33 cellular contexts compared by ENCODE assay signal in genomic region chr1:158969166-158969565, GRCh38. TPM values are rescaled to one million over a fixed set of nuclear protein-coding genes. Genes with fewer than 3 reads are reported as not detected.
DNase-seq lines count a peak whose midpoint lies in the region; ATAC-seq and TF ChIP-seq lines count a peak whose summit lies in the region.
"Had no signal": no experiment of that assay in that cellular context is flagged by ENCODE, and none has a peak within 500 bp of the region (broad histone marks: within the 10 kb centered on the region; RNA-seq: fewer than 3 reads in every experiment).

No MANE protein-coding gene starts in this region.

- DNase-seq in activated CD4-positive, alpha-beta T cell treated with anti-CD3 and anti-CD28 coated beads, Interleukin-2, amount 10 ng/mL, durations not matched to agents 24 days and 14 days, result no peak
- no peak for DNase-seq in activated CD4-positive, alpha-beta T cell treated with anti-CD3 and anti-CD28 coated beads for 48 hours
- DNase-seq in stimulated activated CD4-positive, alpha-beta T cell treated with anti-CD3 and anti-CD28 coated beads, Interleukin-4, amount 100 ng/mL, for 24 hours, result peak; percentile 11
- DNase-seq in stimulated activated CD4-positive, alpha-beta T cell treated with anti-CD3 and anti-CD28 coated beads, Interleukin-12 subunit alpha, Interleukin-12 subunit beta, amount 100 ng/mL, for 4 hours, result no peak
- peak; percentile 56 for DNase-seq in epithelial cell of prostate (ENCODE audit: low read depth, low spot score)
- DNase-seq in lower leg skin (ENCODE audit: low spot score in 2 of 2), result no peak
- no peak for DNase-seq in mesothelial cell of epicardium (ENCODE audit: low spot score in 2 of 2, unreplicated experiment in 2 of 2)
- DNase-seq: activated naive CD4-positive, alpha-beta T cell treated with anti-CD3 and anti-CD28 coated beads, Interleukin-2, amount 10 ng/mL, durations not matched to agents 7 days and 5 days; aorta; cortex of kidney; DMS79 treated with DMSO at 0.1 percent for 48 hours; effector memory CD4-positive, alpha-beta T cell; erythroblast; GF-D8; glutamatergic neuron; GOT3; KBM-7; left lung; mesendoderm; NCI-H1092 treated with DMSO at 0.1 percent for 48 hours; NCI-H187; NCI-H2171; NCI-H82; stimulated activated naive CD4-positive, alpha-beta T cell treated with Interleukin-2 at 50 U/mL for 16 hours; T-helper 9 cell had no signal

- peaks cover 22% of the 10 kb centered on the region for H3K9me3 Mint-ChIP-seq in activated CD4-positive, alpha-beta T cell treated with anti-CD3 and anti-CD28 coated beads, Interleukin-2, amount 10 ng/mL, durations not matched to agents 24 days and 14 days
- peaks cover 8% of the 10 kb centered on the region for H3K9me3 Mint-ChIP-seq in mesothelial cell of epicardium

- peak overlapping the region; percentile 53 for H3K27ac ChIP-seq in epithelial cell of prostate
- H3K27ac ChIP-seq: left lung, SJSA1, skin epidermis, VCaP had no signal

- TF ChIP-seq POLR2A in lower leg skin (IDR thresholded peaks at IDR 0.05), result no peak

- H3K4me3 ChIP-seq in lower leg skin (ENCODE audit: low read depth, poor library complexity, severe bottlenecking), result no peak overlapping the region
- H3K4me3 ChIP-seq: left lung, SJSA1, skin epidermis had no signal

- no peaks in the 10 kb centered on the region for H3K27me3 Mint-ChIP-seq in activated CD4-positive, alpha-beta T cell treated with anti-CD3 and anti-CD28 coated beads, Interleukin-2, amount 10 ng/mL, durations not matched to agents 24 days and 14 days
- H3K27me3 Mint-ChIP-seq in mesothelial cell of epicardium (ENCODE audit: low read depth), result peaks cover 11% of the 10 kb centered on the region
- H3K27me3 Mint-ChIP-seq: activated naive CD4-positive, alpha-beta T cell treated with anti-CD3 and anti-CD28 coated beads, Interleukin-2, amount 10 ng/mL, durations not matched to agents 7 days and 5 days had no signal

- H3K4me3 Mint-ChIP-seq in activated CD4-positive, alpha-beta T cell treated with anti-CD3 and anti-CD28 coated beads, Interleukin-2, amount 10 ng/mL, durations not matched to agents 24 days and 14 days, result no peak overlapping the region
- H3K4me3 Mint-ChIP-seq in mesothelial cell of epicardium, result no peak overlapping the region
- H3K4me3 Mint-ChIP-seq: activated naive CD4-positive, alpha-beta T cell treated with anti-CD3 and anti-CD28 coated beads, Interleukin-2, amount 10 ng/mL, durations not matched to agents 7 days and 5 days; CD14-positive monocyte had no signal

- 56 to 76% methylated on average over 3 of the region's 3 CpGs for WGBS in lower leg skin, 2 donors

- H3K4me1 Mint-ChIP-seq in activated CD4-positive, alpha-beta T cell treated with anti-CD3 and anti-CD28 coated beads, Interleukin-2, amount 10 ng/mL, durations not matched to agents 24 days and 14 days, result peaks cover 15% of the 10 kb centered on the region
- H3K4me1 Mint-ChIP-seq in mesothelial cell of epicardium, result peaks cover 1% of the 10 kb centered on the region
- H3K4me1 Mint-ChIP-seq: activated naive CD4-positive, alpha-beta T cell treated with anti-CD3 and anti-CD28 coated beads, Interleukin-2, amount 10 ng/mL, durations not matched to agents 7 days and 5 days had no signal

- TF ChIP-seq CTCF in lower leg skin (IDR thresholded peaks at IDR 0.05) (no peak), mesothelial cell of epicardium (IDR thresholded peaks at IDR 0.05; ENCODE audit: unreplicated experiment) (no peak)

- peaks cover 31% of the 10 kb centered on the region for H3K36me3 Mint-ChIP-seq in activated CD4-positive, alpha-beta T cell treated with anti-CD3 and anti-CD28 coated beads, Interleukin-2, amount 10 ng/mL, durations not matched to agents 24 days and 14 days (ENCODE audit: low read depth)
- no peaks in the 10 kb centered on the region for H3K36me3 Mint-ChIP-seq in mesothelial cell of epicardium
- H3K36me3 Mint-ChIP-seq: CD14-positive monocyte had no signal

- intact Hi-C loops in activated CD4-positive, alpha-beta T cell treated with anti-CD3 and anti-CD28 coated beads, Interleukin-2, amount 10 ng/mL, durations not matched to agents 24 days and 14 days (cut with micrococcal nuclease), result loop anchor here (1.0 kb wide), 4 partner anchors 27 to 150 kb away; partner anchors contain the start of gene IFI16
- intact Hi-C loops in lower leg skin (cut with DNase I; ENCODE audit: low total_unique reads), result no loop called here

- no peak for ATAC-seq in GM19351 (IDR thresholded peaks at IDR 0.05; ENCODE audit: unreplicated experiment)
- ATAC-seq: left lung had no signal

- H3K27ac Mint-ChIP-seq in activated CD4-positive, alpha-beta T cell treated with anti-CD3 and anti-CD28 coated beads, Interleukin-2, amount 10 ng/mL, durations not matched to agents 24 days and 14 days, result peak overlapping the region; percentile 84
- no peak overlapping the region for H3K27ac Mint-ChIP-seq in mesothelial cell of epicardium
- H3K27ac Mint-ChIP-seq: activated naive CD4-positive, alpha-beta T cell treated with anti-CD3 and anti-CD28 coated beads, Interleukin-2, amount 10 ng/mL, durations not matched to agents 7 days and 5 days had no signal

RNA-seq across cellular contexts. Expression of gene PYHIN1, which starts 37.8 kb away (rescaled TPM):
- total RNA-seq in activated CD4-positive, alpha-beta T cell treated with anti-CD3 and anti-CD28 coated beads, Interleukin-2, amount 10 ng/mL, durations not matched to agents 24 days and 14 days, result 10.4 and 11.3 TPM in 2 replicates
- total RNA-seq in lower leg skin (under 1 TPM in 1 of 4 donors, not detected in 3; 0.39 TPM), mesothelial cell of epicardium (0.13 TPM in 1 of 3 replicates, not detected in the others)
- total RNA-seq: A172, M059J, NCI-H460, SJSA1 had no signal

RNA-seq across cellular contexts. Expression of gene IFI16, which starts 40.5 kb away (rescaled TPM):
- 217 and 223 TPM in 2 replicates for total RNA-seq in activated CD4-positive, alpha-beta T cell treated with anti-CD3 and anti-CD28 coated beads, Interleukin-2, amount 10 ng/mL, durations not matched to agents 24 days and 14 days
- total RNA-seq in lower leg skin, result 10 to 100 TPM; 47.0 to 72.0 (median 50.8) TPM
- total RNA-seq in mesothelial cell of epicardium, result 83.8 to 87.3 TPM (median 83.9 TPM) in 3 replicates

Comparison
In these comparisons a context has a peak if more than half of its experiments do, and no peak if none do; other contexts are left out.
1. DNase-seq: peak in stimulated activated CD4-positive, alpha-beta T cell treated with anti-CD3 and anti-CD28 coated beads, Interleukin-4, amount 100 ng/mL, for 24 hours (single experiment) and epithelial cell of prostate (single experiment); none in activated CD4-positive, alpha-beta T cell treated with anti-CD3 and anti-CD28 coated beads, Interleukin-2, amount 10 ng/mL, durations not matched to agents 24 days and 14 days (single experiment), activated CD4-positive, alpha-beta T cell treated with anti-CD3 and anti-CD28 coated beads for 48 hours (single experiment), stimulated activated CD4-positive, alpha-beta T cell treated with anti-CD3 and anti-CD28 coated beads, Interleukin-12 subunit alpha, Interleukin-12 subunit beta, amount 100 ng/mL, for 4 hours (single experiment), lower leg skin (0 of 2) and mesothelial cell of epicardium (0 of 2).